ENCODE assay signal across 8 cellular contexts in the genomic region with DNA sequence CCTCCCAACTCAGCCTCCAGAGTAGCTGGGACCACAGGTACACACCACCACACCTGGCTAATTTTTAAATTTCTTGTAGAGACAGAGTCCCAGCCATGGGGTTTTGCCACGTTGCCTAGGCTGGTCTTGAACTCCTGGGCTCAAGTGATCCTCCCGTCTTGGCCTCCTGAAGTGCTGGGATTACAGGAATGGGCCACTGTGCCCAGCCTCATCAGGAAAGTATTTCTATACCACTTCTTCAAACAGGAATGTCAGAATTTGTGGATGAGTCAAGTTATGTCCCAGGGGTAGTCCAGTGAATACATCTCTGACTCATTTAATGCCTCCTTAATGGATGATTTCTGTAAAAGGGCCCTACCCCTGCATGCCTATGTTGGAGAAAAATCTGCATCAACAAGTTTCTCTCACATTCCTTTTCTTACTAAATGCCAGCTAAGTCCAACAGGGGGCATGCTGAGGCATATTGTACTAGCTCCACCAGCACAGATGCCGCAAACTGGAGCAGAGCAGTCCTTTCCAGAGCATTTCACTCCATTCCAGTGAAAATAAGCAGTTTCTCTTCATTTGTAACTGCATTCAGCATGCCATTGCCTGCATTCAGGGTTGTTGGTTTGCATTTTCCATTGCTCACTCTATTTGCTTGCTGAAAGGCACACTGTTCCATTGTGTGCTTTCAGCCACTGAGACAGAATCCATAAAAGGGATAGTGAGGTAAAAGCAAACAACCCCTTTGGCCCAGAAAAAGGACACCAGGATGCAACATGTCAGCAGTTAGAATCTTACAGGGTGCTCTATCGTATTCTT. TPM values are rescaled to one million over a fixed set of nuclear protein-coding genes. Genes with fewer than 3 reads are reported as not detected.
DNase-seq lines count a peak whose midpoint lies in the region; ATAC-seq and TF ChIP-seq lines count a peak whose summit lies in the region.

No MANE protein-coding gene starts in this region.

- no peaks in the 10 kb centered on the region for H3K9me3 ChIP-seq in lower lobe of right lung
- H3K9me3 ChIP-seq in subcutaneous abdominal adipose tissue (ENCODE audit: control insufficient read depth in 5 of 5, low read length in 5 of 5) = no peaks in the 10 kb centered on the region

- H3K4me1 ChIP-seq in lower lobe of right lung (peaks cover 26% of the 10 kb centered on the region), subcutaneous abdominal adipose tissue (ENCODE audit: control insufficient read depth in 5 of 5, insufficient read depth in 5 of 5, low read length in 5 of 5) (peaks cover 11 to 65% (median 59%) of the 10 kb centered on the region in 5 donors)

- H3K4me3 ChIP-seq in lower lobe of right lung (no peak overlapping the region), subcutaneous abdominal adipose tissue (ENCODE audit: low read depth in 1 of 5, low read length in 5 of 5) (no peak overlapping the region)

- intact Hi-C loops in lower lobe of right lung (cut with DNase I) = no loop called here

- H3K36me3 ChIP-seq in lower lobe of right lung = no peaks in the 10 kb centered on the region
- no peaks in the 10 kb centered on the region for H3K36me3 ChIP-seq in subcutaneous abdominal adipose tissue (ENCODE audit: control insufficient read depth in 5 of 5, insufficient read depth in 5 of 5, low read length in 5 of 5)

- H3K27me3 ChIP-seq in lower lobe of right lung (ENCODE audit: low read depth) (no peaks in the 10 kb centered on the region), subcutaneous abdominal adipose tissue (ENCODE audit: control insufficient read depth in 5 of 5, insufficient read depth in 4 of 5, low read length in 5 of 5) (no peaks in the 10 kb centered on the region)

- DNase-seq in NCI-H345 (lab: John Stamatoyannopoulos, UW) = peak; percentile 39
- DNase-seq in NCI-H345 treated with DMSO at 0.1 percent for 48 hours (lab: John Stamatoyannopoulos, UW; ENCODE audit: unreplicated experiment) = no peak
- DNase-seq in HUDEP-2 (lab: John Stamatoyannopoulos, UW; ENCODE audit: unreplicated experiment in 76 of 76) = peak in 40 of 76 experiments; percentile 4 to 53 (median 30)
- peak; percentile 32 for DNase-seq in SKM-1 treated with dmso at 0.1 percent for 144 hours (lab: John Stamatoyannopoulos, UW; ENCODE audit: unreplicated experiment)
- peak; percentile 89 for DNase-seq in dermis blood vessel endothelial cell
- DNase-seq in lower lobe of right lung = no peak

- H3K9ac ChIP-seq in subcutaneous abdominal adipose tissue (ENCODE audit: low read length in 5 of 5) = peak overlapping the region in 1 of 5 donors; percentile 6

- peak; percentile 76 for TF ChIP-seq CTCF in lower lobe of right lung (IDR thresholded peaks at IDR 0.05)

- no peak overlapping the region for H3K27ac ChIP-seq in lower lobe of right lung
- H3K27ac ChIP-seq in subcutaneous abdominal adipose tissue (ENCODE audit: low read depth, low read length) = peak overlapping the region; percentile 73

- peak; percentile 82 to 86 for ATAC-seq in lower lobe of right lung
- ATAC-seq in GM18870 (IDR thresholded peaks at IDR 0.05; ENCODE audit: unreplicated experiment) = no peak

RNA-seq across cellular contexts. Expression of a gene that starts 5.3 kb away (rescaled TPM):
- total RNA-seq in dermis blood vessel endothelial cell (768 and 840 TPM in 2 replicates), lower lobe of right lung (269 TPM)

RNA-seq across cellular contexts. Expression of a gene that starts 30.3 kb away (rescaled TPM):
- 27.9 and 42.9 TPM in 2 replicates for total RNA-seq in dermis blood vessel endothelial cell
- total RNA-seq in lower lobe of right lung = 107 TPM

RNA-seq across cellular contexts. Expression of a gene that starts 40.1 kb away (rescaled TPM):
- total RNA-seq in dermis blood vessel endothelial cell = 131 and 179 TPM in 2 replicates
- total RNA-seq in lower lobe of right lung = 278 TPM

Comparison
In these comparisons a context has a peak if more than half of its experiments do, and no peak if none do; other contexts are left out.
1. DNase-seq: peak in NCI-H345 (single experiment), HUDEP-2 (40 of 76), SKM-1 treated with dmso at 0.1 percent for 144 hours (single experiment) and dermis blood vessel endothelial cell (single experiment); none in NCI-H345 treated with DMSO at 0.1 percent for 48 hours (single experiment) and lower lobe of right lung (single experiment).